Comparison of ENCODE assay signal across 24 cellular contexts in the genomic region with DNA sequence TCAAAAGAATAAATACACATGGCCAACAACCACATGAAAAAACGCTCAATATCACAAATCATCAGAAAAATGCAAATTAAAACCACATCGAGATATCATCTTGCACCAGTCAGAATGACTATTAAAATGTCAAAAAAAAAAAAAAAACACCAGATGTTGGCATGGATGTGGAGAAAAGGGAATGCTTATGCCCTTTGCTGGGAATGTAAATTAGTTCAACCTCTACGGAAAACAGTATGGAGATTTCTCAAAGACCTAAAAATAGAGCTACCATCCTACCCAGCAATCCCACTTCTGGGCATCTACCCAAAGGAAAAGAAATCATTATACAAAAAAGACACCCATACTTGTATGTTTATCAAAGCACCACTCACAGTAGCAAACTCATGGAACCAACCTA.
"Had no signal": no experiment of that assay in that cellular context is flagged by ENCODE, and none has a peak within 500 bp of the region (broad histone marks: within the 10 kb centered on the region; RNA-seq: fewer than 3 reads in every experiment).

No MANE protein-coding gene starts in this region.

- DNase-seq: activated CD4-positive, alpha-beta T cell treated with anti-CD3 and anti-CD28 coated beads for 48 hours; activated CD4-positive, alpha-beta T cell treated with anti-CD3 and anti-CD28 coated beads, Interleukin-2, amount 50 U/mL, for 48 hours; activated CD8-positive, alpha-beta memory T cell treated with anti-CD3 and anti-CD28 coated beads for 24 hours; activated effector memory CD4-positive, alpha-beta T cell treated with Interleukin-2 at 50 U/mL for 16 hours; activated naive CD4-positive, alpha-beta T cell treated with Interleukin-2 at 50 U/mL for 16 hours; anterior cingulate cortex; dermis blood vessel endothelial cell; effector CD4-positive, alpha-beta T cell; foreskin melanocyte; kidney glomerular epithelial cell; mesendoderm; mucosa of descending colon; posterior cingulate gyrus; right cardiac atrium; stimulated activated CD4-positive, alpha-beta T cell treated with anti-CD3 and anti-CD28 coated beads, Interleukin-15, amount 100 ng/mL, for 24 hours; stimulated activated CD4-positive, alpha-beta T cell treated with anti-CD3 and anti-CD28 coated beads, Interleukin-2, amount 100 ng/mL, for 24 hours; stimulated activated naive B cell treated with anti-CD40 and anti-IgM and Interleukin-4, amounts not matched to agents 10 μg/mL and 1 μg/mL and 100 μg/mL, for 72 hours; stomach; T1000; thyroid gland; WERI-Rb-1 had no signal

- ATAC-seq: activated CD4-positive, CD25-positive, alpha-beta regulatory T cell treated with anti-CD3 and anti-CD28 coated beads, Interleukin-2, amount 50 U/mL, for 24 hours; left lobe of liver; mucosa of descending colon; right cardiac atrium; stimulated activated naive B cell treated with anti-CD40 and anti-IgM and Interleukin-4, amounts not matched to agents 10 μg/mL and 1 μg/mL and 100 μg/mL, for 72 hours had no signal

- H3K4me3 ChIP-seq: lung, mucosa of descending colon, stomach, thyroid gland had no signal
